27 cellular contexts compared by ENCODE assay signal in the genomic region with DNA sequence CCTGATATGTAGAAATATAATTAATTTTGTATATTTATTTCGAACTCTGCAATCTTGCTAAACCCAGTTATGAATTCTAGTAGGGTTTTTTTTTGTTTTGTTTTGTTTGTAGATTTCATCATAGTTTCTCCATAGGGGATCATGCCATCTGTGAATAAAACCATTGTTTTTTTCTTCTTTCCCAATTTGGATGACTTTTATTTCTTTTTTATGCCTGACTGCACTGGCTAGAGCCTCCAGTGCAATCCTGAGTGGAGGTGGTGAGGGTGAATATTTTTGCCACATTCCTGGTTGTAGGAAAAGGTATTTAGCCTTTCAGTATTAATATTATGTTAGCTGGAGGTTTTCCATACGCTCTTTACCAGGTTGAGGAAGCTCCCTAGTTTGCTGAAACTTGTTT.
DNase-seq lines count a peak whose midpoint lies in the region; ATAC-seq and TF ChIP-seq lines count a peak whose summit lies in the region.
"Had no signal": no experiment of that assay in that cellular context is flagged by ENCODE, and none has a peak within 500 bp of the region (broad histone marks: within the 10 kb centered on the region; RNA-seq: fewer than 3 reads in every experiment).

No MANE protein-coding gene starts in this region.

- ATAC-seq in HG03196 (IDR thresholded peaks at IDR 0.05; ENCODE audit: unreplicated experiment), result no peak
- ATAC-seq: K562 had no signal

- DNase-seq in G401 (ENCODE audit: low spot score) (peak; percentile 83), astrocyte of the hippocampus (ENCODE audit: low read depth, low spot score) (peak; percentile 25), T-helper 9 cell (no peak)
- no peak for DNase-seq in activated CD4-positive, CD25-positive, alpha-beta regulatory T cell (lab: John Stamatoyannopoulos, UW)
- no peak for DNase-seq in activated CD4-positive, alpha-beta T cell treated with anti-CD3 and anti-CD28 coated beads, Interleukin-2, amount 10 ng/mL, durations not matched to agents 24 days and 14 days
- DNase-seq: 8988T, ACHN, BE2C, Calu3, GOT3, HCEC 1CT, Kasumi-1, MV-4-11, NCI-H1105, NCI-H1436 treated with DMSO at 0.1 percent for 48 hours, NCI-H187 treated with DMSO at 0.1 percent for 48 hours, NCI-H446, NCI-H524 treated with DMSO at 0.1 percent for 48 hours, NCI-H774, SIG-M5, SK-N-SH had no signal

- H3K36me3 ChIP-seq in iPS-20b (ENCODE audit: insufficient read depth, low read depth, low read length), result no peaks in the 10 kb centered on the region
- H3K36me3 ChIP-seq: BE2C had no signal

- no peaks in the 10 kb centered on the region for H3K9me3 Mint-ChIP-seq in activated CD4-positive, alpha-beta T cell treated with anti-CD3 and anti-CD28 coated beads, Interleukin-2, amount 10 ng/mL, durations not matched to agents 24 days and 14 days

- TF ChIP-seq RAD21 in Ishikawa (IDR thresholded peaks at IDR 0.05; ENCODE audit: low read depth), result no peak

- no peak for TF ChIP-seq EP300 in Ishikawa (IDR thresholded peaks at IDR 0.05; ENCODE audit: borderline replicate concordance)

- H3K27me3 Mint-ChIP-seq in activated CD4-positive, alpha-beta T cell treated with anti-CD3 and anti-CD28 coated beads, Interleukin-2, amount 10 ng/mL, durations not matched to agents 24 days and 14 days, result peaks cover 2% of the 10 kb centered on the region

- H3K9ac ChIP-seq in iPS-20b (ENCODE audit: low read depth, low read length), result peak overlapping the region; percentile 13; the same call in 1 of the 2 replicates
- H3K9ac ChIP-seq: SK-N-SH had no signal

- no peak overlapping the region for H3K4me3 Mint-ChIP-seq in activated CD4-positive, alpha-beta T cell treated with anti-CD3 and anti-CD28 coated beads, Interleukin-2, amount 10 ng/mL, durations not matched to agents 24 days and 14 days
- H3K4me3 Mint-ChIP-seq: CD14-positive monocyte had no signal

- H3K4me1 Mint-ChIP-seq in activated CD4-positive, alpha-beta T cell treated with anti-CD3 and anti-CD28 coated beads, Interleukin-2, amount 10 ng/mL, durations not matched to agents 24 days and 14 days, result no peaks in the 10 kb centered on the region
- H3K4me1 Mint-ChIP-seq: CD14-positive monocyte had no signal

- no peaks in the 10 kb centered on the region for H3K27me3 ChIP-seq in iPS-20b (ENCODE audit: insufficient read depth, low read length)
- H3K27me3 ChIP-seq: BE2C had no signal

- H3K4me1 ChIP-seq in iPS-20b (ENCODE audit: insufficient read depth, low read length), result peaks cover 4% of the 10 kb centered on the region; the same call in 1 of the 2 replicates
- H3K4me1 ChIP-seq: BE2C had no signal

- in situ Hi-C loops in G401 (cut with HindIII; ENCODE audit: low sequenced_read_pairs), result no loop called here

- intact Hi-C loops in activated CD4-positive, alpha-beta T cell treated with anti-CD3 and anti-CD28 coated beads, Interleukin-2, amount 10 ng/mL, durations not matched to agents 24 days and 14 days (cut with micrococcal nuclease), result no loop called here

- H3K27ac ChIP-seq in iPS-20b (ENCODE audit: low read length), result no peak overlapping the region
- H3K27ac ChIP-seq: HL-60 had no signal

- H3K9me3 ChIP-seq in iPS-20b (ENCODE audit: insufficient read depth, low read depth, low read length), result no peaks in the 10 kb centered on the region; the same call in 1 of the 2 replicates
- H3K9me3 ChIP-seq: BE2C, SK-N-SH had no signal

- H3K27ac Mint-ChIP-seq in activated CD4-positive, alpha-beta T cell treated with anti-CD3 and anti-CD28 coated beads, Interleukin-2, amount 10 ng/mL, durations not matched to agents 24 days and 14 days, result no peak overlapping the region
- H3K27ac Mint-ChIP-seq: CD14-positive monocyte had no signal

- H3K36me3 Mint-ChIP-seq in activated CD4-positive, alpha-beta T cell treated with anti-CD3 and anti-CD28 coated beads, Interleukin-2, amount 10 ng/mL, durations not matched to agents 24 days and 14 days (ENCODE audit: low read depth), result no peaks in the 10 kb centered on the region
- H3K36me3 Mint-ChIP-seq: CD14-positive monocyte had no signal

- no peak overlapping the region for H3K4me3 ChIP-seq in iPS-20b (ENCODE audit: low read length)
- H3K4me3 ChIP-seq: K562 had no signal

TF ChIP-seq in Ishikawa, 13 proteins besides CTCF, POLR2A, EP300 and RAD21:
- TF ChIP-seq TCF12 (IDR thresholded peaks at IDR 0.05; ENCODE audit: low read depth) (no peak), TEAD4 (IDR thresholded peaks at IDR 0.05) (peak; percentile 57; the same call in 1 of the 2 replicates), CEBPB (IDR thresholded peaks at IDR 0.05) (peak; percentile 90), NFIC (IDR thresholded peaks at IDR 0.05) (0 out of 2 replicates have a peak, but pooled peaks have one; percentile 20)
- TF ChIP-seq, protein P1, sequence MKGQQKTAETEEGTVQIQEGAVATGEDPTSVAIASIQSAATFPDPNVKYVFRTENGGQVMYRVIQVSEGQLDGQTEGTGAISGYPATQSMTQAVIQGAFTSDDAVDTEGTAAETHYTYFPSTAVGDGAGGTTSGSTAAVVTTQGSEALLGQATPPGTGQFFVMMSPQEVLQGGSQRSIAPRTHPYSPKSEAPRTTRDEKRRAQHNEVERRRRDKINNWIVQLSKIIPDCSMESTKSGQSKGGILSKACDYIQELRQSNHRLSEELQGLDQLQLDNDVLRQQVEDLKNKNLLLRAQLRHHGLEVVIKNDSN (IDR thresholded peaks at IDR 0.05), result no peak

Comparison
In these comparisons a context has a peak if more than half of its experiments do, and no peak if none do; other contexts are left out.
1. DNase-seq: peak in G401 (single experiment) and astrocyte of the hippocampus (single experiment); none in activated CD4-positive, CD25-positive, alpha-beta regulatory T cell (0 of 4), T-helper 9 cell (single experiment) and activated CD4-positive, alpha-beta T cell treated with anti-CD3 and anti-CD28 coated beads, Interleukin-2, amount 10 ng/mL, durations not matched to agents 24 days and 14 days (single experiment).